In the genomic region with DNA sequence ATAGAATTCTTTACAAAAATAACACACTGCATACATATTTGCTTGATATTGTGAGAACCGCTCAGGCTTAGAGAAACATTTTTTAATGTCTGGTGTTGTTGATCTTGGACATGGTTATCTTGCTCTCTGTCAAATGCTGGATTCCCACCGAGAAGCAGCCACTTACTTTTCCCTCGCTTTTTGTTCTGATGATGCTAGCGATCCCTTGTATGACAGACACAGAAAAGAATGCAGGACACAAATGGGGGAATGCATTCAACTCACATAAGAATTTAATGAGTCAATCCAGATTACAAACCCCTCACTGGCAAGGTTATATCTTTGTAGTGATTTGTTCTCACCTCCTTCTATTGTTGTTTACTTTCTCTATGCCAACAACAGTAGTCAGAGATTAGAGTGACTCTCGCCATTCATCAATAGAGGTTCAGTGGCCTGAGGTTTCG, we compare ENCODE assay signal across 14 cellular contexts.
DNase-seq lines count a peak whose midpoint lies in the region; ATAC-seq and TF ChIP-seq lines count a peak whose summit lies in the region.
"Had no signal": no experiment of that assay in that cellular context is flagged by ENCODE, and none has a peak within 500 bp of the region (broad histone marks: within the 10 kb centered on the region; RNA-seq: fewer than 3 reads in every experiment).

No MANE protein-coding gene starts in this region.

- H3K4me3 ChIP-seq in fibroblast of mammary gland (ENCODE audit: control insufficient read depth, low read depth, low read length): no peak overlapping the region
- H3K4me3 ChIP-seq: cardiac muscle cell, skin epidermis had no signal

- H3K36me3 Mint-ChIP-seq in progenitor cell of endocrine pancreas (ENCODE audit: insufficient read depth): no peaks in the 10 kb centered on the region

- H3K9me3 Mint-ChIP-seq in progenitor cell of endocrine pancreas (ENCODE audit: low read depth): no peaks in the 10 kb centered on the region
- H3K9me3 Mint-ChIP-seq: activated CD4-positive, alpha-beta memory T cell treated with anti-CD3 and anti-CD28 coated beads, Interleukin-2, amount 10 ng/mL, durations not matched to agents 7 days and 5 days had no signal

- TF ChIP-seq CTCF in RWPE1 (conservative IDR thresholded peaks at IDR 0.05; ENCODE audit: low read depth) (no peak), fibroblast of mammary gland (conservative IDR thresholded peaks at IDR 0.05; ENCODE audit: control insufficient read depth, insufficient read depth, low read depth, low read length) (no peak), progenitor cell of endocrine pancreas (IDR thresholded peaks at IDR 0.05; ENCODE audit: unreplicated experiment) (no peak)

- no peak for ATAC-seq in HG03432 (IDR thresholded peaks at IDR 0.05; ENCODE audit: unreplicated experiment)
- no peak for ATAC-seq in GM18873 (IDR thresholded peaks at IDR 0.05; ENCODE audit: low FRiP score, unreplicated experiment)

- H3K27ac Mint-ChIP-seq in progenitor cell of endocrine pancreas: peak overlapping the region; percentile 35
- H3K27ac Mint-ChIP-seq: activated CD4-positive, alpha-beta memory T cell treated with anti-CD3 and anti-CD28 coated beads, Interleukin-2, amount 10 ng/mL, durations not matched to agents 7 days and 5 days had no signal

- CTCF ChIA-PET in RWPE1 (lab: Yijun Ruan, JAX): no interaction called here

- peaks cover 71% of the 10 kb centered on the region for H3K27me3 Mint-ChIP-seq in progenitor cell of endocrine pancreas

- no peak overlapping the region for H3K27ac ChIP-seq in RWPE1
- H3K27ac ChIP-seq: cardiac muscle cell, skin epidermis had no signal

- H3K4me1 Mint-ChIP-seq in progenitor cell of endocrine pancreas (ENCODE audit: low read depth): peaks cover 8% of the 10 kb centered on the region
- H3K4me1 Mint-ChIP-seq: activated CD4-positive, alpha-beta memory T cell treated with anti-CD3 and anti-CD28 coated beads, Interleukin-2, amount 10 ng/mL, durations not matched to agents 7 days and 5 days had no signal

- POLR2A ChIA-PET in RWPE1 (lab: Yijun Ruan, JAX; ENCODE audit: low non-redundant PET): no interaction called here

- peak; percentile 85 for DNase-seq in GM03348 (ENCODE audit: low spot score)
- peak; percentile 79 for DNase-seq in RWPE1 (ENCODE audit: low spot score)
- peak; percentile 89 for DNase-seq in fibroblast of mammary gland (ENCODE audit: low read depth)
- DNase-seq in progenitor cell of endocrine pancreas (ENCODE audit: low spot score, unreplicated experiment): no peak
- DNase-seq in SKM-1 treated with dmso at 0.1 percent for 144 hours (lab: John Stamatoyannopoulos, UW; ENCODE audit: unreplicated experiment): no peak
- no peak for DNase-seq in T-helper 9 cell
- DNase-seq: activated CD4-positive, alpha-beta memory T cell treated with anti-CD3 and anti-CD28 coated beads, Interleukin-2, amount 10 ng/mL, durations not matched to agents 7 days and 5 days; GDM1; Right ventricle myocardium superior; stimulated activated naive CD4-positive, alpha-beta T cell had no signal

- no peak overlapping the region for H3K4me3 Mint-ChIP-seq in progenitor cell of endocrine pancreas (ENCODE audit: low read depth)
- H3K4me3 Mint-ChIP-seq: activated CD4-positive, alpha-beta memory T cell treated with anti-CD3 and anti-CD28 coated beads, Interleukin-2, amount 10 ng/mL, durations not matched to agents 7 days and 5 days had no signal

Comparison
In these comparisons a context has a peak if more than half of its experiments do, and no peak if none do; other contexts are left out.
1. DNase-seq: peak in GM03348 (single experiment), RWPE1 (single experiment) and fibroblast of mammary gland (single experiment); none in progenitor cell of endocrine pancreas (single experiment), SKM-1 treated with dmso at 0.1 percent for 144 hours (single experiment) and T-helper 9 cell (single experiment).